9 cellular contexts compared by ENCODE assay signal in genomic region chr1:12541274-12542137, GRCh38.
DNase-seq lines count a peak whose midpoint lies in the region; ATAC-seq and TF ChIP-seq lines count a peak whose summit lies in the region.
"Had no signal": no experiment of that assay in that cellular context is flagged by ENCODE, and none has a peak within 500 bp of the region (broad histone marks: within the 10 kb centered on the region; RNA-seq: fewer than 3 reads in every experiment).

No MANE protein-coding gene starts in this region.

- DNase-seq in HFFc6 (no peak), chondrocyte (ENCODE audit: low spot score) (peak; percentile 83), left lung (peak in 1 of 2 donors; percentile 75), globus pallidus (ENCODE audit: low spot score) (no peak)
- no peak for DNase-seq in stimulated activated effector memory CD8-positive, alpha-beta T cell treated with anti-CD3 and anti-CD28 coated beads, Interleukin-12 subunit alpha, Interleukin-12 subunit beta, amount 100 ng/mL, for 72 hours (ENCODE audit: low spot score in 2 of 2)

- H3K4me1 Mint-ChIP-seq in HFFc6 (ENCODE audit: low read depth) (peaks cover 28% of the 10 kb centered on the region), chondrocyte (ENCODE audit: low read depth) (peaks cover 28% of the 10 kb centered on the region)
- H3K4me1 Mint-ChIP-seq in stimulated activated effector memory CD8-positive, alpha-beta T cell treated with anti-CD3 and anti-CD28 coated beads, Interleukin-12 subunit alpha, Interleukin-12 subunit beta, amount 100 ng/mL, for 72 hours: peaks cover 6% of the 10 kb centered on the region

- H3K27me3 Mint-ChIP-seq in HFFc6 (ENCODE audit: insufficient read depth) (peaks cover 16% of the 10 kb centered on the region), chondrocyte (ENCODE audit: low read depth) (no peaks in the 10 kb centered on the region)

- H3K27me3 ChIP-seq in left lung: no peaks in the 10 kb centered on the region

- H3K27ac Mint-ChIP-seq in HFFc6 (peak overlapping the region; percentile 10; the same call in 1 of the 2 replicates), chondrocyte (ENCODE audit: unreplicated experiment) (no peak overlapping the region)
- H3K27ac Mint-ChIP-seq in stimulated activated effector memory CD8-positive, alpha-beta T cell treated with anti-CD3 and anti-CD28 coated beads, Interleukin-12 subunit alpha, Interleukin-12 subunit beta, amount 100 ng/mL, for 72 hours: peak overlapping the region; percentile 65

- H3K27ac ChIP-seq in left lung: peak overlapping the region in 1 of 2 donors; percentile 15

- H3K9me3 Mint-ChIP-seq in HFFc6 (peaks cover 9% of the 10 kb centered on the region), chondrocyte (ENCODE audit: low read depth) (peaks cover 4% of the 10 kb centered on the region)
- peaks cover 4% of the 10 kb centered on the region for H3K9me3 Mint-ChIP-seq in stimulated activated effector memory CD8-positive, alpha-beta T cell treated with anti-CD3 and anti-CD28 coated beads, Interleukin-12 subunit alpha, Interleukin-12 subunit beta, amount 100 ng/mL, for 72 hours

- H3K4me3 Mint-ChIP-seq in HFFc6 (no peak overlapping the region), chondrocyte (ENCODE audit: unreplicated experiment) (no peak overlapping the region)
- no peak overlapping the region for H3K4me3 Mint-ChIP-seq in stimulated activated effector memory CD8-positive, alpha-beta T cell treated with anti-CD3 and anti-CD28 coated beads, Interleukin-12 subunit alpha, Interleukin-12 subunit beta, amount 100 ng/mL, for 72 hours

- no peak overlapping the region for H3K4me3 ChIP-seq in left lung

- no peaks in the 10 kb centered on the region for H3K9me3 ChIP-seq in left lung

- peaks cover 7 to 18% of the 10 kb centered on the region in 2 donors for H3K4me1 ChIP-seq in left lung

- intact Hi-C loops in left lung (cut with DNase I): no loop called here

- peak; percentile 34 for ATAC-seq in left lung
- ATAC-seq in stimulated activated effector memory CD8-positive, alpha-beta T cell treated with anti-CD3 and anti-CD28 coated beads, Interleukin-12 subunit alpha, Interleukin-12 subunit beta, amount 100 ng/mL, for 72 hours: no peak
- no peak for ATAC-seq in HG02852 (IDR thresholded peaks at IDR 0.05; ENCODE audit: unreplicated experiment)
- ATAC-seq in HG03159 (IDR thresholded peaks at IDR 0.05; ENCODE audit: unreplicated experiment): no peak
- ATAC-seq in HG02642 (IDR thresholded peaks at IDR 0.05; ENCODE audit: poor library complexity, unreplicated experiment): no peak
- ATAC-seq: activated CD4-positive, CD25-positive, alpha-beta regulatory T cell treated with anti-CD3 and anti-CD28 coated beads, Interleukin-2, amount 50 U/mL, for 24 hours had no signal

- H3K36me3 ChIP-seq in left lung: no peaks in the 10 kb centered on the region

- TF ChIP-seq CTCF in HFFc6 (IDR thresholded peaks at IDR 0.05): no peak
- no peak for TF ChIP-seq CTCF in chondrocyte (IDR thresholded peaks at IDR 0.05)
- no peak for TF ChIP-seq CTCF in left lung (IDR thresholded peaks at IDR 0.05)

- H3K36me3 Mint-ChIP-seq in HFFc6 (ENCODE audit: low read depth): peaks cover 9% of the 10 kb centered on the region; the same call in 1 of the 2 replicates
- H3K36me3 Mint-ChIP-seq in chondrocyte (ENCODE audit: low read depth): peaks cover 7% of the 10 kb centered on the region
- no peaks in the 10 kb centered on the region for H3K36me3 Mint-ChIP-seq in stimulated activated effector memory CD8-positive, alpha-beta T cell treated with anti-CD3 and anti-CD28 coated beads, Interleukin-12 subunit alpha, Interleukin-12 subunit beta, amount 100 ng/mL, for 72 hours
